In the genomic region with DNA sequence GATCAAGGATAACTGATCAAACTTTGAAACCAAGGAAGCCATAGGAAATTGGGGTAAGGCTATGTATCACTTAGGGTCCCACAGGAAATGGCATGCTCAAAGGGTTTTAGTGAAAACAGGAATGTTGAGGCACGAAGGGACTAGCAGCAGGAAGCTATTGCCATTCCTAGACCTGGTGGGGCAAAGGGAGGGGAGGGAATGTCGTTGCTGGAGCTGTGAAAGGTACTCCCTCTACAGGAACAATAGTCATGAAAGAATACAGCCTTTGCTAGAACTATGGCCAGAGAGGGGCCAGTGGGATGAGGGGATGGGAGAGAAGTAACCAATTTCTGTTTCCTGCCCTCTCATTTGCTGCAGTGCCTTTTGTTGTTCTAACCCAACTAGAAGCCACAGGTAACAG, we compare ENCODE assay signal across 1 cellular context.
TF ChIP-seq lines count a peak whose summit lies in the region.

No MANE protein-coding gene starts in this region.

TF ChIP-seq in GM23338, 12 proteins besides CTCF, POLR2A, EP300 and RAD21 (continued from another document):
- TF ChIP-seq ZNF462 (CRISPR knock-in tag; IDR thresholded peaks at IDR 0.05): no peak
- no peak for TF ChIP-seq EZH2 (IDR thresholded peaks at IDR 0.05; ENCODE audit: low read depth, unreplicated experiment)
- TF ChIP-seq REST (IDR thresholded peaks at IDR 0.05; ENCODE audit: unreplicated experiment): no peak
- TF ChIP-seq STAT1 (IDR thresholded peaks at IDR 0.05; ENCODE audit: unreplicated experiment): no peak
- TF ChIP-seq JUNB (IDR thresholded peaks at IDR 0.05; ENCODE audit: unreplicated experiment): no peak
